In genomic region chr1:167409183-167409582, GRCh38 we compare ENCODE assay signal across 1 cellular context.
TF ChIP-seq lines count a peak whose summit lies in the region.

No MANE protein-coding gene starts in this region.

TF ChIP-seq in neural cell, 6 proteins besides CTCF, POLR2A, EP300 and RAD21 (continued from another document):
- TF ChIP-seq REST (IDR thresholded peaks at IDR 0.05; ENCODE audit: borderline replicate concordance) (no peak), POLR2AphosphoS5 (IDR thresholded peaks at IDR 0.05) (no peak), TAF1 (IDR thresholded peaks at IDR 0.05; ENCODE audit: low read depth) (no peak)
